In the genomic region with DNA sequence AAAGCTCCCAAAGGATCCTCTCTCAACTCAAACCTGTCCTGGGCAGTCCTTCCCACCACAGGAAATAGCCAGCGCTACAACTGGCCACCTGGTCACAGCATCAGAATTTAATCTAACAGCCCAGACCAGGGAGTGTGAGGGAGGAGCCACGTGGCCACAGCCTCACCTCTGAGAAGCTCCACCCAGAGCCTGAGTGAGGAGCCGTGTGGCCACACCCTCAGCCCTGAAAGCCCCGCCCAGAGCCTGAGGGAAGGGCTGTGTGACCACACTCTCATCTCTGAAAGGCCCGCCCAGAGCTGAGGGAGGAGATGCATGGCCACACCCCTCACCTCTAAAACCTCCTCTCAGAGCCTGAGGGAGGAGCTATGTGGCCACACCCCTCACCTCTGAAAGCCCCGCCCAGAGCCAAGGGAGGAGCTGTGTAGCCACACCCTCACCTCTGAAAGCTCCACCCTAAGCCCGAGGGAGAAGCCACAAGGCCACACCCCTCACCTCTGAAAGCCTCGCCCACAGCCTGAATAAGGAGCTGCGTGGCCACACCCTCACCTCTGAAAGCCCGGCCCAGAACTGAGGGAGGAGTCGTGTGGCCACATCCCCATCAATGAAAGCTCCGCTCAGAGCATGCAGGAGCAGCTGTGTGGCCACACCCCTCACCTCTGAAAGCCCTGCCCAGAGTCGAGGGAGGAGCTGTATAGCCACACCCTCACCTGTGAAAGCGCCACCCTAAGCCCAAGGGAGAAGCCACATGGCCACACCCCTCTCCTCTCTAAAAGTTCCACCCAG, we compare ENCODE assay signal across 8 cellular contexts. TPM values are rescaled to one million over a fixed set of nuclear protein-coding genes. Genes with fewer than 3 reads are reported as not detected.
A peak's percentile ranks its signal among the peaks of the same experiment; 100 is the strongest.
DNase-seq lines count a peak whose midpoint lies in the region; ATAC-seq and FAIRE-seq lines count a peak whose summit lies in the region.

No MANE protein-coding gene starts in this region.

- H3K4me1 ChIP-seq in CD8-positive, alpha-beta memory T cell (ENCODE audit: insufficient read depth, low read length): no peaks in the 10 kb centered on the region
- no peaks in the 10 kb centered on the region for H3K4me1 ChIP-seq in small intestine (ENCODE audit: control insufficient read depth in 2 of 2, insufficient read depth in 1 of 2, low read depth in 1 of 2, low read length in 1 of 2)

- H3K4me3 ChIP-seq in CD8-positive, alpha-beta memory T cell (ENCODE audit: low read length): no peak overlapping the region
- H3K4me3 ChIP-seq in small intestine (ENCODE audit: low read depth in 1 of 2, low read length in 2 of 2): no peak overlapping the region

- POLR2A ChIA-PET in CD8-positive, alpha-beta memory T cell (lab: Charles Lee): no interaction called here

- WGBS in small intestine, 3 donors: 1 to 12% (median 6%) methylated on average over 14 of the region's 14 CpGs

- peaks cover 0 to 4% (median 0%) of the 10 kb centered on the region in 5 donors for H3K9me3 Mint-ChIP-seq in CD8-positive, alpha-beta memory T cell
- no peaks in the 10 kb centered on the region for H3K9me3 Mint-ChIP-seq in activated CD8-positive, alpha-beta memory T cell treated with anti-CD3 and anti-CD28 coated beads, Interleukin-2, amount 10 ng/mL, durations not matched to agents 7 days and 5 days (ENCODE audit: low read depth)

- H3K36me3 Mint-ChIP-seq in CD8-positive, alpha-beta memory T cell: no peaks in the 10 kb centered on the region
- H3K36me3 Mint-ChIP-seq in activated CD8-positive, alpha-beta memory T cell treated with anti-CD3 and anti-CD28 coated beads, Interleukin-2, amount 10 ng/mL, durations not matched to agents 7 days and 5 days: no peaks in the 10 kb centered on the region

- H3K27me3 Mint-ChIP-seq in CD8-positive, alpha-beta memory T cell: peaks cover 3 to 13% of the 10 kb centered on the region in 2 donors
- H3K27me3 Mint-ChIP-seq in activated CD8-positive, alpha-beta memory T cell treated with anti-CD3 and anti-CD28 coated beads, Interleukin-2, amount 10 ng/mL, durations not matched to agents 7 days and 5 days: no peaks in the 10 kb centered on the region

- FAIRE-seq in small intestine (lab: Jason Lieb, UNC): no peak

- ATAC-seq in GM19397 (IDR thresholded peaks at IDR 0.05; ENCODE audit: unreplicated experiment) (peak; percentile 58), HG03442 (IDR thresholded peaks at IDR 0.05; ENCODE audit: unreplicated experiment) (peak; percentile 75)
- peak; percentile 85 for ATAC-seq in activated CD8-positive, alpha-beta memory T cell treated with anti-CD3 and anti-CD28 coated beads, Interleukin-2, amount 10 ng/mL, durations not matched to agents 7 days and 5 days

- CTCF ChIA-PET in CD8-positive, alpha-beta memory T cell (lab: Charles Lee): no interaction called here
- CTCF ChIA-PET in activated CD8-positive, alpha-beta memory T cell treated with anti-CD3 and anti-CD28 coated beads, Interleukin-2, amount 10 ng/mL, durations not matched to agents 7 days and 5 days (lab: Charles Lee): interaction anchor here (0.6 to 2.0 kb wide), 4 partner anchors 52 to 102 kb away, joined by 3 to 7 read pairs (median 4); no protein-coding TSS in a partner anchor

- no peaks in the 10 kb centered on the region for H3K36me3 ChIP-seq in CD8-positive, alpha-beta memory T cell (ENCODE audit: insufficient read depth, low read length)
- no peaks in the 10 kb centered on the region for H3K36me3 ChIP-seq in small intestine (ENCODE audit: control insufficient read depth in 2 of 2, insufficient read depth in 2 of 2, low read length in 2 of 2)

- H3K27ac ChIP-seq in CD8-positive, alpha-beta memory T cell (ENCODE audit: low read depth, low read length): no peak overlapping the region
- H3K27ac ChIP-seq in small intestine (ENCODE audit: low read depth in 1 of 2, low read length in 1 of 2): no peak overlapping the region

- H3K27ac Mint-ChIP-seq in CD8-positive, alpha-beta memory T cell: no peak overlapping the region
- no peak overlapping the region for H3K27ac Mint-ChIP-seq in activated CD8-positive, alpha-beta memory T cell treated with anti-CD3 and anti-CD28 coated beads, Interleukin-2, amount 10 ng/mL, durations not matched to agents 7 days and 5 days

- H3K27me3 ChIP-seq in CD8-positive, alpha-beta memory T cell (ENCODE audit: insufficient read depth, low read length, poor library complexity, severe bottlenecking): no peaks in the 10 kb centered on the region
- H3K27me3 ChIP-seq in small intestine (ENCODE audit: control insufficient read depth in 2 of 2, insufficient read depth in 2 of 2, low read length in 2 of 2): peaks cover 0 to 3% of the 10 kb centered on the region in 2 donors

- no peaks in the 10 kb centered on the region for H3K9me3 ChIP-seq in CD8-positive, alpha-beta memory T cell (ENCODE audit: low read length)
- H3K9me3 ChIP-seq in small intestine (ENCODE audit: control insufficient read depth, low read depth): no peaks in the 10 kb centered on the region

- H3K4me1 Mint-ChIP-seq in CD8-positive, alpha-beta memory T cell: peaks cover 9 to 10% (median 9%) of the 10 kb centered on the region in 3 donors
- H3K4me1 Mint-ChIP-seq in activated CD8-positive, alpha-beta memory T cell treated with anti-CD3 and anti-CD28 coated beads, Interleukin-2, amount 10 ng/mL, durations not matched to agents 7 days and 5 days: peaks cover 8% of the 10 kb centered on the region

- no peak overlapping the region for H3K4me3 Mint-ChIP-seq in CD8-positive, alpha-beta memory T cell
- H3K4me3 Mint-ChIP-seq in activated CD8-positive, alpha-beta memory T cell treated with anti-CD3 and anti-CD28 coated beads, Interleukin-2, amount 10 ng/mL, durations not matched to agents 7 days and 5 days: no peak overlapping the region

- DNase-seq in CD8-positive, alpha-beta memory T cell: peak in 3 of 5 donors; percentile 4 to 36 (median 29)
- DNase-seq in NOMO-1 treated with dmso at 0.1 percent for 144 hours (lab: John Stamatoyannopoulos, UW; ENCODE audit: unreplicated experiment) (peak; percentile 32), foreskin melanocyte (peak; percentile 18), small intestine (peak; percentile 99), hepatic stellate cell (ENCODE audit: low spot score) (no peak)
- peak; percentile 77 for DNase-seq in activated CD8-positive, alpha-beta memory T cell treated with anti-CD3 and anti-CD28 coated beads, Interleukin-2, amount 10 ng/mL, durations not matched to agents 7 days and 5 days

RNA-seq across cellular contexts. Expression of gene SLC38A8, which starts 28.6 kb away (rescaled TPM):
- not detected for total RNA-seq in CD8-positive, alpha-beta memory T cell
- not detected for polyA plus RNA-seq in CD8-positive, alpha-beta memory T cell
- total RNA-seq in activated CD8-positive, alpha-beta memory T cell treated with anti-CD3 and anti-CD28 coated beads, Interleukin-2, amount 10 ng/mL, durations not matched to agents 7 days and 5 days: not detected
- under 1 TPM in 1 of 3 donors, not detected in 2; 0.33 TPM for polyA plus RNA-seq in small intestine

RNA-seq across cellular contexts. Expression of gene NECAB2, which starts 45.9 kb away (rescaled TPM):
- total RNA-seq in CD8-positive, alpha-beta memory T cell: not detected
- not detected for polyA plus RNA-seq in CD8-positive, alpha-beta memory T cell
- not detected for total RNA-seq in activated CD8-positive, alpha-beta memory T cell treated with anti-CD3 and anti-CD28 coated beads, Interleukin-2, amount 10 ng/mL, durations not matched to agents 7 days and 5 days
- 1 to 10 TPM in 1 of 3 donors, not detected in 2; 5.9 TPM for polyA plus RNA-seq in small intestine
